ENCODE assay signal across 9 cellular contexts in genomic region chr21:32391755-32392154, GRCh38. TPM values are rescaled to one million over a fixed set of nuclear protein-coding genes. Genes with fewer than 3 reads are reported as not detected.
DNase-seq lines count a peak whose midpoint lies in the region; ATAC-seq, FAIRE-seq and TF ChIP-seq lines count a peak whose summit lies in the region.
"Had no signal": no experiment of that assay in that cellular context is flagged by ENCODE, and none has a peak within 500 bp of the region (broad histone marks: within the 10 kb centered on the region; RNA-seq: fewer than 3 reads in every experiment).

No MANE protein-coding gene starts in this region.

- H3K27ac Mint-ChIP-seq in osteocyte (ENCODE audit: unreplicated experiment), result no peak overlapping the region

- H3K4me1 ChIP-seq in DND-41 (ENCODE audit: insufficient read depth, low read length) (peaks cover 28% of the 10 kb centered on the region), PC-3 (ENCODE audit: insufficient read depth, low read length) (peaks cover 17% of the 10 kb centered on the region), endothelial cell of umbilical vein (ENCODE audit: control insufficient read depth, extremely low read depth, insufficient read depth, low read length) (peaks cover 13% of the 10 kb centered on the region)

- peak overlapping the region; percentile 65 for H3K9ac ChIP-seq in DND-41 (ENCODE audit: low read depth, low read length)
- peak overlapping the region; percentile 98 for H3K9ac ChIP-seq in PC-3 (ENCODE audit: low read length)
- peak overlapping the region; percentile 42 for H3K9ac ChIP-seq in endothelial cell of umbilical vein (replicated peaks; ENCODE audit: extremely low read depth, insufficient read depth, low read length)

- intact Hi-C loops in PC-3 (cut with micrococcal nuclease), result no loop called here
- intact Hi-C loops in endothelial cell of umbilical vein (cut with micrococcal nuclease), result no loop called here

- BruUV-seq in PC-3 (replicated peaks; lab: Mats Ljungman, UMichigan) (no TSS peak), endothelial cell of umbilical vein (replicated peaks; lab: Mats Ljungman, UMichigan) (no TSS peak)

- FAIRE-seq in endothelial cell of umbilical vein (lab: Jason Lieb, UNC), result no peak

- ATAC-seq in DND-41 (ENCODE audit: insufficient read depth, low read depth) (no peak), PC-3 (no peak)

- no peaks in the 10 kb centered on the region for H3K9me3 ChIP-seq in DND-41 (ENCODE audit: insufficient read depth, low read length, severe bottlenecking)
- H3K9me3 ChIP-seq in PC-3 (ENCODE audit: low read length), result no peaks in the 10 kb centered on the region
- H3K9me3 ChIP-seq in endothelial cell of umbilical vein (replicated peaks; ENCODE audit: control insufficient read depth, insufficient read depth, low read length), result no peaks in the 10 kb centered on the region
- H3K9me3 ChIP-seq: transverse colon had no signal

- H3K4me1 Mint-ChIP-seq in osteocyte (ENCODE audit: unreplicated experiment), result peaks cover 22% of the 10 kb centered on the region

- H3K9me3 Mint-ChIP-seq in osteocyte (ENCODE audit: unreplicated experiment), result no peaks in the 10 kb centered on the region

- peak overlapping the region; percentile 80 for H3K4me3 Mint-ChIP-seq in osteocyte (ENCODE audit: unreplicated experiment)

- H3K79me2 ChIP-seq in DND-41 (ENCODE audit: insufficient read depth, low read length) (peaks cover 57% of the 10 kb centered on the region), PC-3 (ENCODE audit: low read length) (peaks cover 56% of the 10 kb centered on the region), endothelial cell of umbilical vein (ENCODE audit: control insufficient read depth, insufficient read depth, low read length) (peaks cover 52% of the 10 kb centered on the region)

- peaks cover 38% of the 10 kb centered on the region for H4K20me1 ChIP-seq in DND-41 (ENCODE audit: insufficient read depth, low read length)
- H4K20me1 ChIP-seq in PC-3 (ENCODE audit: low read length), result peaks cover 43% of the 10 kb centered on the region
- H4K20me1 ChIP-seq in endothelial cell of umbilical vein (replicated peaks; ENCODE audit: control insufficient read depth, extremely low read depth, insufficient read depth, low read length), result no peaks in the 10 kb centered on the region

- H3K36me3 ChIP-seq in DND-41 (ENCODE audit: insufficient read depth, low read length), result peaks cover 26% of the 10 kb centered on the region
- H3K36me3 ChIP-seq in PC-3 (ENCODE audit: low read depth, low read length), result peaks cover 18% of the 10 kb centered on the region; the same call in 1 of the 2 replicates
- H3K36me3 ChIP-seq in endothelial cell of umbilical vein (ENCODE audit: control insufficient read depth in 2 of 2, extremely low read depth in 1 of 2, insufficient read depth in 2 of 2, low read length in 2 of 2), result no peaks in the 10 kb centered on the region
- H3K36me3 ChIP-seq: transverse colon had no signal

- POLR2A ChIA-PET in PC-3 (lab: Charles Lee; ENCODE audit: unreplicated experiment), result interaction anchor here (1.0 kb wide), 1 partner anchor 178 kb away, joined by 4 read pairs; no protein-coding TSS in a partner anchor
- POLR2A ChIA-PET in endothelial cell of umbilical vein (lab: Charles Lee), result interaction anchor here (0.7 kb wide), 1 partner anchor 13 kb away, joined by 3 read pairs; no protein-coding TSS in a partner anchor

- H2AFZ ChIP-seq in DND-41 (ENCODE audit: low read depth, low read length) (no peak overlapping the region), PC-3 (ENCODE audit: low read length) (no peak overlapping the region), endothelial cell of umbilical vein (ENCODE audit: low read depth, low read length) (no peak overlapping the region)

- no peaks in the 10 kb centered on the region for H3K9me2 ChIP-seq in PC-3 (replicated peaks; ENCODE audit: low read length)

- no peaks in the 10 kb centered on the region for H3K36me3 Mint-ChIP-seq in osteocyte (ENCODE audit: unreplicated experiment)

- peaks cover 8% of the 10 kb centered on the region for H3K27me3 Mint-ChIP-seq in osteocyte (ENCODE audit: unreplicated experiment)

- no peaks in the 10 kb centered on the region for H3F3A ChIP-seq in PC-3 (ENCODE audit: low read length, unreplicated experiment)

- H3K9me1 ChIP-seq in endothelial cell of umbilical vein (replicated peaks; ENCODE audit: control insufficient read depth, extremely low read depth, insufficient read depth, low read length), result no peaks in the 10 kb centered on the region

- DNase-seq in DND-41, result no peak
- no peak for DNase-seq in PC-3
- no peak for DNase-seq in endothelial cell of umbilical vein (ENCODE audit: low read depth, low spot score)
- no peak for DNase-seq in osteocyte (ENCODE audit: extremely low spot score, unreplicated experiment)
- DNase-seq in NCI-H345 (lab: John Stamatoyannopoulos, UW), result no peak
- DNase-seq in pons (ENCODE audit: low spot score), result no peak
- no peak for DNase-seq in nucleus accumbens (lab: John Stamatoyannopoulos, UW)
- no peak for DNase-seq in OCI-M1 (lab: John Stamatoyannopoulos, UW)
- DNase-seq: transverse colon had no signal

- H3K27me3 ChIP-seq in DND-41 (ENCODE audit: insufficient read depth, low read length, poor library complexity), result no peaks in the 10 kb centered on the region
- no peaks in the 10 kb centered on the region for H3K27me3 ChIP-seq in PC-3 (ENCODE audit: low read length)
- H3K27me3 ChIP-seq in endothelial cell of umbilical vein (ENCODE audit: control insufficient read depth in 2 of 2, insufficient read depth in 2 of 2, low read length in 2 of 2), result no peaks in the 10 kb centered on the region
- H3K27me3 ChIP-seq: transverse colon had no signal

- H3K27ac ChIP-seq in DND-41 (ENCODE audit: low read length) (no peak overlapping the region), PC-3 (ENCODE audit: low read length) (no peak overlapping the region), endothelial cell of umbilical vein (ENCODE audit: insufficient read depth, low read depth, low read length) (no peak overlapping the region)

- H3K4me2 ChIP-seq in DND-41 (ENCODE audit: insufficient read depth, low read length), result peak overlapping the region; percentile 96
- peak overlapping the region; percentile 98 for H3K4me2 ChIP-seq in PC-3 (ENCODE audit: low read length)
- H3K4me2 ChIP-seq in endothelial cell of umbilical vein (ENCODE audit: insufficient read depth, low read length), result peak overlapping the region; percentile 70

- dilution Hi-C loops in endothelial cell of umbilical vein (cut with MboI; ENCODE audit: extremely low pct_ligation_motif_present, low sequenced_read_pairs), result no loop called here

- TF ChIP-seq POLR2A in endothelial cell of umbilical vein (IDR thresholded peaks at IDR 0.05; ENCODE audit: low read depth, low read length), result no peak

- H3K4me3 ChIP-seq in DND-41 (ENCODE audit: low read depth in 1 of 2, low read length in 2 of 2) (peak overlapping the region; percentile 82 to 86; a peak in 3 of 4 replicates), PC-3 (ENCODE audit: low read length) (peak overlapping the region; percentile 78), endothelial cell of umbilical vein (replicated peaks in 1 of 3; ENCODE audit: insufficient read depth in 1 of 3, low read depth in 1 of 3, low read length in 3 of 3) (peak overlapping the region; percentile 75 to 79 (median 78))

- CTCF ChIA-PET in PC-3 (lab: Charles Lee) (interaction anchor here (0.6 to 1.7 kb wide), 3 partner anchors 209 to 1196 kb away, joined by 3 to 9 read pairs (median 6); no protein-coding TSS in a partner anchor), endothelial cell of umbilical vein (lab: Charles Lee) (interaction anchor here (1.1 to 2.4 kb wide), 8 partner anchors 9 to 209 kb away, joined by 3 to 26 read pairs (median 6); no protein-coding TSS in a partner anchor)

- TF ChIP-seq CTCF in DND-41 (IDR thresholded peaks at IDR 0.05; ENCODE audit: borderline replicate concordance, extremely low read depth, low read length, poor library complexity, severe bottlenecking) (no peak), PC-3 (conservative IDR thresholded peaks at IDR 0.05; ENCODE audit: low read depth, low read length) (no peak), endothelial cell of umbilical vein (IDR thresholded peaks at IDR 0.05; ENCODE audit: extremely low read depth in 1 of 2, insufficient read depth in 1 of 2, low read depth in 1 of 2, low read length in 2 of 2) (no peak), osteocyte (IDR thresholded peaks at IDR 0.05) (no peak)

TF ChIP-seq in endothelial cell of umbilical vein, 7 proteins besides CTCF, POLR2A, EP300 and RAD21:
- TF ChIP-seq MAX (IDR thresholded peaks at IDR 0.05; ENCODE audit: insufficient read depth, insufficient read length) (no peak), FOS (IDR thresholded peaks at IDR 0.05; ENCODE audit: borderline replicate concordance, insufficient read depth, low read length) (no peak), POLR2AphosphoS5 (IDR thresholded peaks at IDR 0.05; ENCODE audit: insufficient read depth, low read depth, low read length) (no peak), GATA2 (IDR thresholded peaks at IDR 0.05; ENCODE audit: insufficient read depth, insufficient read length, low read depth, low read length) (no peak)

RNA-seq across cellular contexts. Expression of gene URB1, which starts 1.1 kb away (rescaled TPM):
- total RNA-seq in PC-3 (2014; rRNA removed) (27.8 and 36.3 TPM in 2 replicates), endothelial cell of umbilical vein (21.4 and 27.3 TPM in 2 replicates), osteocyte (15.4 and 17.3 TPM in 2 replicates)
- 8.0 and 8.3 TPM in 2 replicates for polyA plus RNA-seq in endothelial cell of umbilical vein
- 6.2 and 6.3 TPM in 2 replicates for polyA plus RNA-seq in endothelial cell of umbilical vein (2011; cell fraction: cytosol; rRNA removed)
- 19.7 and 22.7 TPM in 2 replicates for polyA plus RNA-seq in endothelial cell of umbilical vein (2011; cell fraction: nucleus; rRNA removed)
- 11.0 and 11.1 TPM in 2 replicates for polyA plus RNA-seq in endothelial cell of umbilical vein (2012)
- polyA minus RNA-seq in endothelial cell of umbilical vein, result 21.8 and 25.2 TPM in 2 replicates
- 14.5 TPM for polyA minus RNA-seq in endothelial cell of umbilical vein (2011; cell fraction: cytosol; rRNA and poly(A)+ RNA removed)
- polyA minus RNA-seq in endothelial cell of umbilical vein (2011; cell fraction: nucleus; rRNA and poly(A)+ RNA removed), result 27.3 and 29.6 TPM in 2 replicates

RNA-seq across cellular contexts. Expression of gene EVA1C, which starts 20.8 kb away (rescaled TPM):
- 16.1 and 17.5 TPM in 2 replicates for total RNA-seq in PC-3 (2014; rRNA removed)
- 31.7 and 38.6 TPM in 2 replicates for total RNA-seq in endothelial cell of umbilical vein
- polyA plus RNA-seq in endothelial cell of umbilical vein, result 22.8 and 29.8 TPM in 2 replicates
- 28.8 and 32.0 TPM in 2 replicates for polyA plus RNA-seq in endothelial cell of umbilical vein (2011; cell fraction: cytosol; rRNA removed)
- polyA plus RNA-seq in endothelial cell of umbilical vein (2011; cell fraction: nucleus; rRNA removed), result 31.4 and 32.5 TPM in 2 replicates
- 48.2 and 52.3 TPM in 2 replicates for polyA plus RNA-seq in endothelial cell of umbilical vein (2012)
- 29.1 and 34.6 TPM in 2 replicates for polyA minus RNA-seq in endothelial cell of umbilical vein
- 33.8 TPM for polyA minus RNA-seq in endothelial cell of umbilical vein (2011; cell fraction: cytosol; rRNA and poly(A)+ RNA removed)
- 62.3 and 65.1 TPM in 2 replicates for polyA minus RNA-seq in endothelial cell of umbilical vein (2011; cell fraction: nucleus; rRNA and poly(A)+ RNA removed)
- total RNA-seq in osteocyte, result 3.0 and 3.2 TPM in 2 replicates

Comparison
In these comparisons a context has a peak if more than half of its experiments do, and no peak if none do; other contexts are left out.
1. H3K9ac ChIP-seq: peak in every context shown above with its lines; median percentile 98 in PC-3; 65 in DND-41; 42 in endothelial cell of umbilical vein.